In the genomic region with DNA sequence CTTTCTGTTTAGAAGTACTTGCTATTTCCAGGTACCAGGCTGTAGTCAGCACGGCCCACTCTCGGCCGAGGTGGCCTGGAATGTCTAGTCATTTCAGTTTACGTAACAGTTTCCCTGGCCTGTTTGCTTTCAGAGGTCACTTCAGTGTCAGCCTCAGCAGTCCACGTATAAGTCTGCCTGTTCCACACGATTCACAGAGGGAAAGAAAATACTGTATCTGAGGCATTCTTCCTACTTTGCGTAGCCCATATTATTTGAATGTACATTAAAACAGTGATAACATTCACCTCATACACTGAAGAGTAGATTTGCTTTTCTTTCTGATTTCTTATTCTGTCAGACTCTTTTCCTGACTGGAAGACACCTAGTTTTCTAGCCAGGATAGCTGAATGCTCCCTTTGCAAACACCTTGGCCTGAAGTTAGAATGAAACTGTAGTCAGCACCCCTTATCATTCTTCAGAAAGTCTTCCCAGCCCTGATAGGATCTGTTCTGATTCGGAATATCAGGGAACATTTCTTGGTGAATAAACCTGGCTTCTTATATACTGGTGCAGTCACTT, we compare ENCODE assay signal across 8 cellular contexts.
DNase-seq lines count a peak whose midpoint lies in the region; ATAC-seq and TF ChIP-seq lines count a peak whose summit lies in the region.

No MANE protein-coding gene starts in this region.

- POLR2A ChIA-PET in AG04449 (lab: Yijun Ruan, JAX), result interaction anchor here (0.8 to 1.7 kb wide), 4 partner anchors 34 to 65 kb away, joined by 3 to 5 read pairs (median 4); no protein-coding TSS in a partner anchor

- no peak overlapping the region for H3K4me3 ChIP-seq in AG04449 (ENCODE audit: low read depth, low read length)

- no peak for ATAC-seq in HG02588 (IDR thresholded peaks at IDR 0.05; ENCODE audit: unreplicated experiment)

- no peak for TF ChIP-seq POLR2A in erythroblast (IDR thresholded peaks at IDR 0.05; ENCODE audit: low read length)

- DNase-seq in AG04449 (ENCODE audit: low read depth, low spot score) (peak; percentile 76), NCI-H2029 treated with DMSO at 0.1 percent for 48 hours (lab: John Stamatoyannopoulos, UW) (peak; percentile 73), dermis microvascular lymphatic vessel endothelial cell (ENCODE audit: low read depth in 2 of 2) (peak; percentile 88 to 93), mucosa of gallbladder (ENCODE audit: low spot score) (peak; percentile 82), GM10266 (ENCODE audit: extremely low spot score) (no peak), erythroblast (lab: John Stamatoyannopoulos, UW) (no peak), COLO829 (ENCODE audit: low spot score) (no peak)

- CTCF ChIA-PET in AG04449 (lab: Yijun Ruan, JAX), result interaction anchor here (0.6 to 1.6 kb wide), 3 partner anchors 54 to 158 kb away, joined by 3 to 5 read pairs (median 5); no protein-coding TSS in a partner anchor

- TF ChIP-seq CTCF in AG04449 (IDR thresholded peaks at IDR 0.05; ENCODE audit: insufficient read depth, low read length, missing control alignments), result no peak
- TF ChIP-seq CTCF in GM10266 (IDR thresholded peaks at IDR 0.05; ENCODE audit: control insufficient read depth, insufficient read depth, low read depth, missing control alignments), result no peak

Comparison
In these comparisons a context has a peak if more than half of its experiments do, and no peak if none do; other contexts are left out.
1. DNase-seq: peak in AG04449 (single experiment), NCI-H2029 treated with DMSO at 0.1 percent for 48 hours (single experiment), dermis microvascular lymphatic vessel endothelial cell (2 of 2) and mucosa of gallbladder (single experiment); none in GM10266 (single experiment), erythroblast (0 of 2) and COLO829 (single experiment).